In genomic region chr14:22976620-22977433, GRCh38 we compare ENCODE assay signal across 6 cellular contexts. TPM values are rescaled to one million over a fixed set of nuclear protein-coding genes. Genes with fewer than 3 reads are reported as not detected.
DNase-seq lines count a peak whose midpoint lies in the region; ATAC-seq and TF ChIP-seq lines count a peak whose summit lies in the region.

No MANE protein-coding gene starts in this region.

- H3K27me3 Mint-ChIP-seq in activated CD8-positive, alpha-beta T cell treated with anti-CD3 and anti-CD28 coated beads, Interleukin-2, amount 10 ng/mL, durations not matched to agents 7 days and 5 days (ENCODE audit: low read depth) = peaks cover 24% of the 10 kb centered on the region
- peaks cover 31% of the 10 kb centered on the region for H3K27me3 Mint-ChIP-seq in activated T-helper 2 cell treated with anti-CD3 and anti-CD28 coated beads, Interferon-gamma antibody, Interleukin-2, Interleukin-4, amounts not matched to agents 10 μg/mL and 5 μg/mL and 100 μg/mL, durations not matched to agents 14 hours and 24 hours and 36 hours (ENCODE audit: low read depth)

- no peak overlapping the region for H3K4me3 ChIP-seq in A673 (ENCODE audit: low read depth, low read length, poor library complexity, severe bottlenecking)
- no peak overlapping the region for H3K4me3 ChIP-seq in hepatocyte

- H3K27ac Mint-ChIP-seq in activated CD8-positive, alpha-beta T cell treated with anti-CD3 and anti-CD28 coated beads, Interleukin-2, amount 10 ng/mL, durations not matched to agents 7 days and 5 days = no peak overlapping the region
- H3K27ac Mint-ChIP-seq in activated T-helper 2 cell treated with anti-CD3 and anti-CD28 coated beads, Interferon-gamma antibody, Interleukin-2, Interleukin-4, amounts not matched to agents 10 μg/mL and 5 μg/mL and 100 μg/mL, durations not matched to agents 14 hours and 24 hours and 36 hours = no peak overlapping the region

- H3K9me3 Mint-ChIP-seq in activated CD8-positive, alpha-beta T cell treated with anti-CD3 and anti-CD28 coated beads, Interleukin-2, amount 10 ng/mL, durations not matched to agents 7 days and 5 days (ENCODE audit: insufficient read depth) = no peaks in the 10 kb centered on the region
- no peaks in the 10 kb centered on the region for H3K9me3 Mint-ChIP-seq in activated T-helper 2 cell treated with anti-CD3 and anti-CD28 coated beads, Interferon-gamma antibody, Interleukin-2, Interleukin-4, amounts not matched to agents 10 μg/mL and 5 μg/mL and 100 μg/mL, durations not matched to agents 14 hours and 24 hours and 36 hours

- no peaks in the 10 kb centered on the region for H3K9me2 ChIP-seq in hepatocyte (replicated peaks; ENCODE audit: insufficient read depth)

- WGBS in hepatocyte (ENCODE audit: low lambda C conversion rate, missing lambda C conversion rate) = 22% methylated on average over 6 of the region's 6 CpGs

- H3K27ac ChIP-seq in A673 (ENCODE audit: low read depth, low read length, poor library complexity, severe bottlenecking) = peak overlapping the region; percentile 82
- peak overlapping the region; percentile 98 for H3K27ac ChIP-seq in hepatocyte

- H3K27me3 ChIP-seq in A673 (replicated peaks; ENCODE audit: insufficient read depth, low read depth, low read length, poor library complexity) (no peaks in the 10 kb centered on the region), hepatocyte (no peaks in the 10 kb centered on the region)

- peak overlapping the region; percentile 88 for H3K4me2 ChIP-seq in hepatocyte

- no peaks in the 10 kb centered on the region for H3K36me3 Mint-ChIP-seq in activated CD8-positive, alpha-beta T cell treated with anti-CD3 and anti-CD28 coated beads, Interleukin-2, amount 10 ng/mL, durations not matched to agents 7 days and 5 days (ENCODE audit: low read depth)
- H3K36me3 Mint-ChIP-seq in activated T-helper 2 cell treated with anti-CD3 and anti-CD28 coated beads, Interferon-gamma antibody, Interleukin-2, Interleukin-4, amounts not matched to agents 10 μg/mL and 5 μg/mL and 100 μg/mL, durations not matched to agents 14 hours and 24 hours and 36 hours (ENCODE audit: low read depth) = no peaks in the 10 kb centered on the region

- no TSS peak for BruUV-seq in A673 (replicated peaks; lab: Mats Ljungman, UMichigan)

- intact Hi-C loops in A673 (cut with micrococcal nuclease; ENCODE audit: unreplicated experiment) = no loop called here
- intact Hi-C loops in activated T-helper 2 cell treated with anti-CD3 and anti-CD28 coated beads, Interferon-gamma antibody, Interleukin-2, Interleukin-4, amounts not matched to agents 10 μg/mL and 5 μg/mL and 100 μg/mL, durations not matched to agents 14 hours and 24 hours and 36 hours (cut with micrococcal nuclease) = no loop called here

- POLR2A ChIA-PET in A673 (lab: Charles Lee; ENCODE audit: low non-redundant PET) = interaction anchor here (0.5 kb wide), 1 partner anchor 582 kb away, joined by 3 read pairs; no protein-coding TSS in a partner anchor
- POLR2A ChIA-PET in activated CD8-positive, alpha-beta T cell treated with anti-CD3 and anti-CD28 coated beads, Interleukin-2, amount 10 ng/mL, durations not matched to agents 7 days and 5 days (lab: Charles Lee) = no interaction called here

- H3K9me3 ChIP-seq in A673 (ENCODE audit: low read depth, low read length, poor library complexity, severe bottlenecking) (no peaks in the 10 kb centered on the region), hepatocyte (ENCODE audit: low read depth) (no peaks in the 10 kb centered on the region)

- no peak for ATAC-seq in activated CD8-positive, alpha-beta T cell treated with anti-CD3 and anti-CD28 coated beads, Interleukin-2, amount 10 ng/mL, durations not matched to agents 7 days and 5 days

- H3K79me2 ChIP-seq in hepatocyte = peaks cover 62% of the 10 kb centered on the region

- peaks cover 49% of the 10 kb centered on the region for H3K36me3 ChIP-seq in A673 (ENCODE audit: insufficient read depth, low read length, poor library complexity, severe bottlenecking)
- no peaks in the 10 kb centered on the region for H3K36me3 ChIP-seq in hepatocyte (replicated peaks; ENCODE audit: insufficient read depth, low read depth)

- no peak overlapping the region for H2AFZ ChIP-seq in hepatocyte

- peaks cover 41% of the 10 kb centered on the region for H3K4me1 ChIP-seq in A673 (ENCODE audit: insufficient read depth, low read length, poor library complexity, severe bottlenecking)
- H3K4me1 ChIP-seq in hepatocyte (ENCODE audit: insufficient read depth) = peaks cover 40% of the 10 kb centered on the region

- CTCF ChIA-PET in A673 (lab: Charles Lee) = interaction anchor here (0.6 to 1.0 kb wide), 5 partner anchors 8 to 319 kb away, joined by 3 to 9 read pairs (median 3); no protein-coding TSS in a partner anchor
- CTCF ChIA-PET in activated CD8-positive, alpha-beta T cell treated with anti-CD3 and anti-CD28 coated beads, Interleukin-2, amount 10 ng/mL, durations not matched to agents 7 days and 5 days (lab: Charles Lee) = interaction anchor here (0.7 to 11.7 kb wide), 9 partner anchors 9 to 406 kb away, joined by 3 to 225 read pairs (median 7); partner anchors contain the start of genes AJUBA, CDH24 and PRMT5

- H3K4me3 Mint-ChIP-seq in activated CD8-positive, alpha-beta T cell treated with anti-CD3 and anti-CD28 coated beads, Interleukin-2, amount 10 ng/mL, durations not matched to agents 7 days and 5 days = no peak overlapping the region
- H3K4me3 Mint-ChIP-seq in activated T-helper 2 cell treated with anti-CD3 and anti-CD28 coated beads, Interferon-gamma antibody, Interleukin-2, Interleukin-4, amounts not matched to agents 10 μg/mL and 5 μg/mL and 100 μg/mL, durations not matched to agents 14 hours and 24 hours and 36 hours (ENCODE audit: low read depth) = no peak overlapping the region

- peaks cover 6% of the 10 kb centered on the region for H3K4me1 Mint-ChIP-seq in activated CD8-positive, alpha-beta T cell treated with anti-CD3 and anti-CD28 coated beads, Interleukin-2, amount 10 ng/mL, durations not matched to agents 7 days and 5 days (ENCODE audit: low read depth)
- H3K4me1 Mint-ChIP-seq in activated T-helper 2 cell treated with anti-CD3 and anti-CD28 coated beads, Interferon-gamma antibody, Interleukin-2, Interleukin-4, amounts not matched to agents 10 μg/mL and 5 μg/mL and 100 μg/mL, durations not matched to agents 14 hours and 24 hours and 36 hours (ENCODE audit: low read depth) = peaks cover 6% of the 10 kb centered on the region

- DNase-seq in A673 (ENCODE audit: low spot score) (peak; percentile 57), NCI-H526 (lab: John Stamatoyannopoulos, UW) (peak; percentile 97 to 98), hepatocyte (ENCODE audit: low spot score) (peak; percentile 80), T-helper 9 cell (no peak)
- DNase-seq in activated CD8-positive, alpha-beta T cell treated with anti-CD3 and anti-CD28 coated beads, Interleukin-2, amount 10 ng/mL, durations not matched to agents 7 days and 5 days = no peak
- no peak for DNase-seq in activated T-helper 2 cell treated with anti-CD3 and anti-CD28 coated beads, Interferon-gamma antibody, Interleukin-2, Interleukin-4, amounts not matched to agents 10 μg/mL and 5 μg/mL and 100 μg/mL, durations not matched to agents 14 hours and 24 hours and 36 hours (ENCODE audit: low spot score)

- TF ChIP-seq CTCF in A673 (conservative IDR thresholded peaks at IDR 0.05; ENCODE audit: low read depth, low read length) (no peak), hepatocyte (IDR thresholded peaks at IDR 0.05; ENCODE audit: poor library complexity) (no peak)

- H4K20me1 ChIP-seq in hepatocyte (ENCODE audit: insufficient read depth, poor library complexity, severe bottlenecking) = no peaks in the 10 kb centered on the region

RNA-seq across cellular contexts. Expression of gene AJUBA, which starts 5.5 kb away (rescaled TPM):
- total RNA-seq in A673 (2021) (37.6 and 43.6 TPM in 2 replicates), hepatocyte (75.1 and 80.8 TPM in 2 replicates)
- 36.2 and 43.2 TPM in 2 replicates for polyA plus RNA-seq in hepatocyte
- 1 to 10 TPM in 1 of 2 experiments, under 1 TPM in 1; 0.74 to 1.4 TPM for total RNA-seq in activated CD8-positive, alpha-beta T cell treated with anti-CD3 and anti-CD28 coated beads, Interleukin-2, amount 10 ng/mL, durations not matched to agents 7 days and 5 days
- total RNA-seq in activated T-helper 2 cell treated with anti-CD3 and anti-CD28 coated beads, Interferon-gamma antibody, Interleukin-2, Interleukin-4, amounts not matched to agents 10 μg/mL and 5 μg/mL and 100 μg/mL, durations not matched to agents 14 hours and 24 hours and 36 hours = 1.5 and 2.1 TPM in 2 replicates

RNA-seq across cellular contexts. Expression of gene HAUS4, which starts 19.9 kb away (rescaled TPM):
- total RNA-seq in A673 (2021) (62.7 and 73.9 TPM in 2 replicates), hepatocyte (34.8 and 46.4 TPM in 2 replicates)
- 16.2 and 21.8 TPM in 2 replicates for polyA plus RNA-seq in hepatocyte
- 10 to 100 TPM; 74.7 to 79.1 TPM for total RNA-seq in activated CD8-positive, alpha-beta T cell treated with anti-CD3 and anti-CD28 coated beads, Interleukin-2, amount 10 ng/mL, durations not matched to agents 7 days and 5 days
- 63.5 and 65.5 TPM in 2 replicates for total RNA-seq in activated T-helper 2 cell treated with anti-CD3 and anti-CD28 coated beads, Interferon-gamma antibody, Interleukin-2, Interleukin-4, amounts not matched to agents 10 μg/mL and 5 μg/mL and 100 μg/mL, durations not matched to agents 14 hours and 24 hours and 36 hours

RNA-seq across cellular contexts. Expression of gene C14orf93, which starts 33.1 kb away (rescaled TPM):
- total RNA-seq in A673 (2021) = 9.9 and 10.8 TPM in 2 replicates
- 7.8 and 8.8 TPM in 2 replicates for total RNA-seq in hepatocyte
- polyA plus RNA-seq in hepatocyte = 5.7 and 6.5 TPM in 2 replicates
- 1 to 10 TPM; 7.8 to 9.0 TPM for total RNA-seq in activated CD8-positive, alpha-beta T cell treated with anti-CD3 and anti-CD28 coated beads, Interleukin-2, amount 10 ng/mL, durations not matched to agents 7 days and 5 days
- 9.1 and 9.2 TPM in 2 replicates for total RNA-seq in activated T-helper 2 cell treated with anti-CD3 and anti-CD28 coated beads, Interferon-gamma antibody, Interleukin-2, Interleukin-4, amounts not matched to agents 10 μg/mL and 5 μg/mL and 100 μg/mL, durations not matched to agents 14 hours and 24 hours and 36 hours

RNA-seq across cellular contexts. Expression of gene PRMT5, which starts 47.7 kb away (rescaled TPM):
- 244 and 273 TPM in 2 replicates for total RNA-seq in A673 (2021)
- total RNA-seq in hepatocyte = 38.9 and 52.2 TPM in 2 replicates
- polyA plus RNA-seq in hepatocyte = 54.1 and 72.3 TPM in 2 replicates
- total RNA-seq in activated CD8-positive, alpha-beta T cell treated with anti-CD3 and anti-CD28 coated beads, Interleukin-2, amount 10 ng/mL, durations not matched to agents 7 days and 5 days = 10 to 100 TPM; 55.5 to 64.9 TPM
- 147 and 152 TPM in 2 replicates for total RNA-seq in activated T-helper 2 cell treated with anti-CD3 and anti-CD28 coated beads, Interferon-gamma antibody, Interleukin-2, Interleukin-4, amounts not matched to agents 10 μg/mL and 5 μg/mL and 100 μg/mL, durations not matched to agents 14 hours and 24 hours and 36 hours

RNA-seq across cellular contexts. Expression of gene PSMB5, which starts 57.9 kb away (rescaled TPM):
- 491 and 500 TPM in 2 replicates for total RNA-seq in A673 (2021)
- total RNA-seq in hepatocyte = 171 and 190 TPM in 2 replicates
- polyA plus RNA-seq in hepatocyte = 299 and 319 TPM in 2 replicates
- 10 to 100 TPM; 64.5 to 74.5 TPM for total RNA-seq in activated CD8-positive, alpha-beta T cell treated with anti-CD3 and anti-CD28 coated beads, Interleukin-2, amount 10 ng/mL, durations not matched to agents 7 days and 5 days
- 124 and 134 TPM in 2 replicates for total RNA-seq in activated T-helper 2 cell treated with anti-CD3 and anti-CD28 coated beads, Interferon-gamma antibody, Interleukin-2, Interleukin-4, amounts not matched to agents 10 μg/mL and 5 μg/mL and 100 μg/mL, durations not matched to agents 14 hours and 24 hours and 36 hours

Comparison
In these comparisons a context has a peak if more than half of its experiments do, and no peak if none do; other contexts are left out.
1. DNase-seq: peak in A673 (single experiment), NCI-H526 (2 of 2) and hepatocyte (single experiment); none in activated CD8-positive, alpha-beta T cell treated with anti-CD3 and anti-CD28 coated beads, Interleukin-2, amount 10 ng/mL, durations not matched to agents 7 days and 5 days (single experiment), activated T-helper 2 cell treated with anti-CD3 and anti-CD28 coated beads, Interferon-gamma antibody, Interleukin-2, Interleukin-4, amounts not matched to agents 10 μg/mL and 5 μg/mL and 100 μg/mL, durations not matched to agents 14 hours and 24 hours and 36 hours (single experiment) and T-helper 9 cell (single experiment).
2. RNA of gene AJUBA, which starts 5.5 kb away (total RNA-seq): 75.1 to 80.8 TPM in hepatocyte and 37.6 to 43.6 TPM in A673; 1.5 to 2.1 TPM in activated T-helper 2 cell treated with anti-CD3 and anti-CD28 coated beads, Interferon-gamma antibody, Interleukin-2, Interleukin-4, amounts not matched to agents 10 μg/mL and 5 μg/mL and 100 μg/mL, durations not matched to agents 14 hours and 24 hours and 36 hours and 0.74 to 1.4 TPM in activated CD8-positive, alpha-beta T cell treated with anti-CD3 and anti-CD28 coated beads, Interleukin-2, amount 10 ng/mL, durations not matched to agents 7 days and 5 days; every median in the first group is over 10 times any median in the second.